In genomic region chr5:171166766-171167165, GRCh38 we compare ENCODE assay signal across 1 cellular context.
TF ChIP-seq lines count a peak whose summit lies in the region.

No MANE protein-coding gene starts in this region.

TF ChIP-seq in GM23338, 12 proteins besides CTCF, POLR2A, EP300 and RAD21:
- TF ChIP-seq ZNF462 (CRISPR knock-in tag; IDR thresholded peaks at IDR 0.05) (no peak), EZH2phosphoT487 (IDR thresholded peaks at IDR 0.05; ENCODE audit: unreplicated experiment) (no peak), ZNF114 (CRISPR knock-in tag; IDR thresholded peaks at IDR 0.05) (no peak), STAT1 (IDR thresholded peaks at IDR 0.05; ENCODE audit: unreplicated experiment) (no peak), REST (IDR thresholded peaks at IDR 0.05; ENCODE audit: unreplicated experiment) (no peak), ETS1 (IDR thresholded peaks at IDR 0.05) (no peak), EZH2 (IDR thresholded peaks at IDR 0.05; ENCODE audit: low read depth, unreplicated experiment) (no peak), JUNB (IDR thresholded peaks at IDR 0.05; ENCODE audit: unreplicated experiment) (no peak), ZNF331 (CRISPR knock-in tag; IDR thresholded peaks at IDR 0.05; ENCODE audit: low read depth) (no peak), NANOG (IDR thresholded peaks at IDR 0.05; ENCODE audit: borderline replicate concordance) (no peak), CREB1 (CRISPR knock-in tag; IDR thresholded peaks at IDR 0.05; ENCODE audit: low read depth) (no peak)
